ENCODE assay signal across 8 cellular contexts in the genomic region with DNA sequence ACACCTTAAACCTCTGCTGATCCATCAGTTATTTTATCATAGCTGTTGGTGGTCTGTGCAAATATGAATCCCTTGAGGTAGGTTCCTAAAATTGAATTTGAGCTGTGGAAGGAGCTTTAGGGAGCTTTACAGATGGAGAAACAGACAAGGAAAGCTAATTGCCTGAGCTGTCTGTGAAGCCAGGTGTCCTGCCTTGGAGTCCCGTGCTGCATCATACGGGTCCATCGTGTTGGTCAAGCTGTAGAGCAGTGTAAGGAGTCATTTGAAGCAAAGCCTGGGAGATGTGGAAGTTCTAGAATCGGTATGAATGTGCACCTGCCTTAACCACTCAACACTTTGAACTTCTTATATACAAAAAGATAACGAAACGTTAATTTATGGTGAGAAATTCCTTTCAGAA. TPM values are rescaled to one million over a fixed set of nuclear protein-coding genes. Genes with fewer than 3 reads are reported as not detected.
DNase-seq lines count a peak whose midpoint lies in the region; ATAC-seq and TF ChIP-seq lines count a peak whose summit lies in the region.

No MANE protein-coding gene starts in this region.

- H3K4me3 Mint-ChIP-seq in effector memory CD8-positive, alpha-beta T cell, result peak overlapping the region; percentile 83 to 84
- peak overlapping the region; percentile 82 for H3K4me3 Mint-ChIP-seq in osteocyte (ENCODE audit: unreplicated experiment)

- no peaks in the 10 kb centered on the region for H3K9me3 Mint-ChIP-seq in effector memory CD8-positive, alpha-beta T cell
- no peaks in the 10 kb centered on the region for H3K9me3 Mint-ChIP-seq in osteocyte (ENCODE audit: unreplicated experiment)

- peak; percentile 26 for DNase-seq in ELR (ENCODE audit: low read depth)
- peak; percentile 14 for DNase-seq in NCI-H526 treated with DMSO at 0.1 percent for 48 hours (lab: John Stamatoyannopoulos, UW)
- no peak for DNase-seq in effector memory CD8-positive, alpha-beta T cell
- DNase-seq in osteocyte (ENCODE audit: extremely low spot score, unreplicated experiment), result no peak
- DNase-seq in cerebellar nuclear complex (lab: John Stamatoyannopoulos, UW), result no peak
- DNase-seq in HK-2 (ENCODE audit: unreplicated experiment), result no peak

- H3K36me3 Mint-ChIP-seq in effector memory CD8-positive, alpha-beta T cell (ENCODE audit: insufficient read depth), result peaks cover 14% of the 10 kb centered on the region
- H3K36me3 Mint-ChIP-seq in osteocyte (ENCODE audit: unreplicated experiment), result no peaks in the 10 kb centered on the region

- no peak for ATAC-seq in effector memory CD8-positive, alpha-beta T cell (replicated peaks)
- no peak for ATAC-seq in HG02870 (IDR thresholded peaks at IDR 0.05; ENCODE audit: unreplicated experiment)
- ATAC-seq in GM18519 (IDR thresholded peaks at IDR 0.05; ENCODE audit: low FRiP score, unreplicated experiment), result no peak

- no peaks in the 10 kb centered on the region for H3K27me3 Mint-ChIP-seq in effector memory CD8-positive, alpha-beta T cell
- no peaks in the 10 kb centered on the region for H3K27me3 Mint-ChIP-seq in osteocyte (ENCODE audit: unreplicated experiment)

- peak overlapping the region; percentile 93 to 94 for H3K27ac Mint-ChIP-seq in effector memory CD8-positive, alpha-beta T cell
- peak overlapping the region; percentile 71 for H3K27ac Mint-ChIP-seq in osteocyte (ENCODE audit: unreplicated experiment)

- H3K4me1 Mint-ChIP-seq in effector memory CD8-positive, alpha-beta T cell (ENCODE audit: low read depth in 2 of 2), result peaks cover 27 to 38% of the 10 kb centered on the region in 2 donors
- H3K4me1 Mint-ChIP-seq in osteocyte (ENCODE audit: unreplicated experiment), result peaks cover 21% of the 10 kb centered on the region

- TF ChIP-seq CTCF in osteocyte (IDR thresholded peaks at IDR 0.05), result no peak

RNA-seq across cellular contexts. Expression of gene POLA2, which starts 1.0 kb away (rescaled TPM):
- total RNA-seq in osteocyte, result 5.9 and 9.3 TPM in 2 replicates

RNA-seq across cellular contexts. Expression of gene CDC42EP2, which starts 51.9 kb away (rescaled TPM):
- total RNA-seq in osteocyte, result 20.7 and 23.1 TPM in 2 replicates

Comparison
In these comparisons a context has a peak if more than half of its experiments do, and no peak if none do; other contexts are left out.
1. DNase-seq: peak in ELR (single experiment) and NCI-H526 treated with DMSO at 0.1 percent for 48 hours (single experiment); none in effector memory CD8-positive, alpha-beta T cell (0 of 3), osteocyte (single experiment), cerebellar nuclear complex (0 of 2) and HK-2 (single experiment).